Comparison of ENCODE assay signal across 7 cellular contexts in the genomic region with DNA sequence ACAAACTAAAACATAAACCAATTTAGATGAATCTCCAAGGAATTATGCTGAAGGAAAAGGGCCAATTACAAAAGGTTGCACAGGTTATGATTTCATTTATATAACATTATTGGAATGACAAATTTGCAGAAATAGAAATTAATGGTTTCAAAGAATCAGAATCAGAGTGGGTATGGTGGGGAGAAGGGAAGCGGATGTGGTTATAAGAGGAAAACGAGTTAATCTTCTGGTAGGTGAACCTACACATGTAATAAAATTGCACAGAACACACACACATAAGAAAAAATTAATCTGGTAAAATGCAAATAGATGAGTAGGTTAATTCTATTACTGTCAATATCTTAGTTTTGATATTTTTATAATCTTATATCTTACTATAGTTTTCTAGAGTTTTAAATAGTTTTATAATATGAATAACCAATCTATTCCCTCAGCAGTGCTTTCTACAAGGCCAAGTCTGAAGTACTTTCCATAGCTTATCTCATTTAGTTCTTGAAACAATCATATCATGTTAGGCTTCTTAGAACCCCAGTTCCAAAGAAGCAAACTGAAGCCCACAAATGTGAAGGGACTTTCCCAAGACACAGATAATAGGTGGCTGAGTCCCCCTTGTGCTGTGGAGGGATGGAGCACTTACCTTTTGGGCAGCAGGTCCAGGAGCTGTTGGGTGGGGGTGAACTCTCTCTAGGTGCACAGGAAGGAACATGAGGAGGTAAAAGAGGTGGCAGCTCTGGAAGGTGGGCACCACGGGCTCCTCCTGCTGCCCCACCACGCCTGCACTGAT. TPM values are rescaled to one million over a fixed set of nuclear protein-coding genes. Genes with fewer than 3 reads are reported as not detected.
"Had no signal": no experiment of that assay in that cellular context is flagged by ENCODE, and none has a peak within 500 bp of the region (broad histone marks: within the 10 kb centered on the region; RNA-seq: fewer than 3 reads in every experiment).

No MANE protein-coding gene starts in this region.

- H3K4me3 Mint-ChIP-seq: activated naive CD4-positive, alpha-beta T cell treated with anti-CD3 and anti-CD28 coated beads for 36 hours had no signal

- DNase-seq: activated naive CD4-positive, alpha-beta T cell treated with anti-CD3 and anti-CD28 coated beads for 36 hours; dorsolateral prefrontal cortex; hypothalamus; retina had no signal

- H3K27ac Mint-ChIP-seq: activated naive CD4-positive, alpha-beta T cell treated with anti-CD3 and anti-CD28 coated beads for 36 hours had no signal

- H3K4me3 ChIP-seq: ascending aorta, dorsolateral prefrontal cortex, skin epidermis had no signal

- ATAC-seq: esophagus mucosa had no signal

RNA-seq across cellular contexts. Expression of gene ZNF519, which starts 31.5 kb away (rescaled TPM):
- total RNA-seq: ascending aorta had no signal
